Comparison of ENCODE assay signal across 20 cellular contexts in the genomic region with DNA sequence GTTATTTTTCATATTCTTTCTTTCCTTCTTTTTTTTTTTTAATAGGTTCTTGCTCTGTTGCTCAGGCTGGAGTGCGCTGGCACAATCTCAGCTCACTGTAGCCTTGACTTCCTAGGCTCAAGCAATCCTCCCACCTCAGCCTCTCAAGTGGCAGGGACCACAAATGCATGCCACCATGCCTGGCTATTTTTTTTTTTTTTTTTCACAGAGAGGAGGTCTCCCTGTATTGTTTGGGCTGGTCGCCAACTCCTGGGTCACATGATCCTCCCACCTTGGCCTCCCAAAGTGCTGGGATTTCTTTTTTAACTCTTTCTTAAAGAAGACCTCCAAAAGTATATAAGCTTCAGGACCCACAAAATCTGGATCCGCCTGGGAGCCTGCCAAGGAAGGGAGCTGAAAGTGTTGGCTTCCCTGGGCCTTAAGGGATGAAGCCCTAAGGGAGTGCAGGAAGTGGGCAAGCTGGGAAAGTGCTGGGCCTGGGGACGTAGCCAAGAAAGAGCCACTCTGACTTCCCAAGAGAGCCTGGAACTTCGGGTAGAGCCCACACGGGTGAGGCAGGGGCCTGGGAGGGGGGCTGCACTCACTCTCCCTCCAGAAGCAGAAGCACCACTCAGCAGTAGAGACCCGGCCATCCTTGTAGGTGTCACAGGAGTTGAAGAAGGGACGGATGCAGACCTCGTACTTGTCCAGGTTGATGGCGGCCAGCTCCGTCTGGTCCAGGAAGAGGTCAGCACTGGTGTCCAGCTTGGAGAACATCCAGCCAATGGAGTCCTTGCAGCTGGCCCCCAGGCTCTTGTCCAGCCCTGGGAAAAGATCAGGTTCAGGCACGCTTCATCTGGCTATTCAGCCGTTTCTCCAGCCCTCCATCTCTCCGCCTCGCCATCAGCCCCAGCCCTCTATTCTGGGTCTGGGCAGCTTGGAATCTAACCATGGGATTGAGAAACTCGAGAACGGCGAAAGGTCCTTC. TPM values are rescaled to one million over a fixed set of nuclear protein-coding genes. Genes with fewer than 3 reads are reported as not detected.
DNase-seq lines count a peak whose midpoint lies in the region; ATAC-seq and TF ChIP-seq lines count a peak whose summit lies in the region.
"Had no signal": no experiment of that assay in that cellular context is flagged by ENCODE, and none has a peak within 500 bp of the region (broad histone marks: within the 10 kb centered on the region; RNA-seq: fewer than 3 reads in every experiment).

No MANE protein-coding gene starts in this region.

- H3K36me3 Mint-ChIP-seq in activated T-cell treated with anti-CD3 and anti-CD28 coated beads, Interleukin-2, amount 50 U/mL, for 72 hours (ENCODE audit: insufficient read depth in 2 of 2), result peaks cover 20 to 28% of the 10 kb centered on the region in 2 donors

- no peaks in the 10 kb centered on the region for H3K27me3 ChIP-seq in Loucy (ENCODE audit: insufficient read depth, low read length, poor library complexity, severe bottlenecking)
- H3K27me3 ChIP-seq in gastroesophageal sphincter, result no peaks in the 10 kb centered on the region
- H3K27me3 ChIP-seq: ascending aorta, stomach had no signal

- DNase-seq in activated T-cell treated with anti-CD3 and anti-CD28 coated beads, Interleukin-2, amount 50 U/mL, for 72 hours, result no peak
- no peak for DNase-seq in activated T-cell treated with anti-CD3 and anti-CD28 coated beads, Interleukin-2, amount 50 U/mL, for 48 hours
- no peak for DNase-seq in sciatic nerve (ENCODE audit: low spot score)
- no peak for DNase-seq in activated CD4-positive, alpha-beta T cell treated with anti-CD3 and anti-CD28 coated beads, Interleukin-2, amount 50 U/mL, for 48 hours
- DNase-seq: foreskin fibroblast, NCI-H1092 treated with DMSO at 0.1 percent for 48 hours, NCI-H2107, NCI-H526, PC-9, SK-N-SH had no signal

- TF ChIP-seq POLR2A in gastroesophageal sphincter (IDR thresholded peaks at IDR 0.05), result no peak

- intact Hi-C loops in sciatic nerve (cut with DNase I), result no loop called here

- H3K4me3 ChIP-seq in Loucy (ENCODE audit: low read length, poor library complexity, severe bottlenecking), result no peak overlapping the region
- no peak overlapping the region for H3K4me3 ChIP-seq in gastroesophageal sphincter
- H3K4me3 ChIP-seq: A549, ascending aorta, HAP-1, PC-9, stomach had no signal

- peaks cover 34% of the 10 kb centered on the region for H3K4me1 ChIP-seq in Loucy (ENCODE audit: insufficient read depth, low read length, poor library complexity, severe bottlenecking)
- H3K4me1 ChIP-seq in gastroesophageal sphincter, result peaks cover 0 to 19% (median 0%) of the 10 kb centered on the region in 3 donors
- H3K4me1 ChIP-seq: ascending aorta, HAP-1 had no signal

- no peak for TF ChIP-seq EP300 in gastroesophageal sphincter (IDR thresholded peaks at IDR 0.05)

- H3K79me2 ChIP-seq in Loucy (ENCODE audit: insufficient read depth, low read length), result peaks cover 35% of the 10 kb centered on the region

- ATAC-seq in activated T-cell treated with anti-CD3 and anti-CD28 coated beads, Interleukin-2, amount 50 U/mL, for 72 hours (replicated peaks in 1 of 2), result no peak
- ATAC-seq in gastroesophageal sphincter (peak; percentile 63), sciatic nerve (peak; percentile 11), GM18520 (IDR thresholded peaks at IDR 0.05; ENCODE audit: unreplicated experiment) (no peak), HG03432 (IDR thresholded peaks at IDR 0.05; ENCODE audit: unreplicated experiment) (no peak)
- ATAC-seq: A549, left lobe of liver had no signal

- H3K9me3 ChIP-seq in Loucy (ENCODE audit: insufficient read depth, low read depth, low read length) (no peaks in the 10 kb centered on the region), gastroesophageal sphincter (no peaks in the 10 kb centered on the region)
- H3K9me3 ChIP-seq: A549, ascending aorta, HAP-1, SK-N-SH, stomach had no signal

- peak overlapping the region; percentile 87 for H3K9ac ChIP-seq in Loucy (ENCODE audit: low read depth, low read length, poor library complexity, severe bottlenecking)
- H3K9ac ChIP-seq: SK-N-SH had no signal

- no peak for TF ChIP-seq CTCF in Loucy (conservative IDR thresholded peaks at IDR 0.05; ENCODE audit: low read length)
- no peak for TF ChIP-seq CTCF in gastroesophageal sphincter (IDR thresholded peaks at IDR 0.05)

- no peaks in the 10 kb centered on the region for H3K9me2 ChIP-seq in Loucy (replicated peaks; ENCODE audit: low read depth, low read length)
- H3K9me2 ChIP-seq: SK-N-SH had no signal

- peak overlapping the region; percentile 88 for H3K27ac Mint-ChIP-seq in activated T-cell treated with anti-CD3 and anti-CD28 coated beads, Interleukin-2, amount 50 U/mL, for 72 hours

- H4K20me1 ChIP-seq in Loucy (ENCODE audit: insufficient read depth, low read length, poor library complexity, severe bottlenecking), result peaks cover 3% of the 10 kb centered on the region

- H3F3A ChIP-seq in Loucy (ENCODE audit: low read depth), result no peaks in the 10 kb centered on the region

- H3K36me3 ChIP-seq in Loucy (ENCODE audit: insufficient read depth, low read length) (peaks cover 14% of the 10 kb centered on the region; the same call in 1 of the 2 replicates), gastroesophageal sphincter (no peaks in the 10 kb centered on the region)
- H3K36me3 ChIP-seq: ascending aorta, HAP-1 had no signal

- H2AFZ ChIP-seq in Loucy (ENCODE audit: low read length), result no peak overlapping the region
- H2AFZ ChIP-seq: PC-9 had no signal

- WGBS in gastroesophageal sphincter (ENCODE audit: low coverage in 1 of 2), 2 donors, result 75% methylated on average over 8 of the region's 18 CpGs; no CpG with 5 or more reads in 1 of the 2 donors

- H3K9me3 Mint-ChIP-seq in activated T-cell treated with anti-CD3 and anti-CD28 coated beads, Interleukin-2, amount 50 U/mL, for 72 hours, result no peaks in the 10 kb centered on the region

- no peak overlapping the region for H3K4me3 Mint-ChIP-seq in activated T-cell treated with anti-CD3 and anti-CD28 coated beads, Interleukin-2, amount 50 U/mL, for 72 hours

- H3K27me3 Mint-ChIP-seq in activated T-cell treated with anti-CD3 and anti-CD28 coated beads, Interleukin-2, amount 50 U/mL, for 72 hours (ENCODE audit: low read depth), result no peaks in the 10 kb centered on the region

- peak overlapping the region in 1 of 4 donors; percentile 49 for H3K27ac ChIP-seq in gastroesophageal sphincter
- H3K27ac ChIP-seq: ascending aorta, C4-2B, PC-9, stomach had no signal

- no peak overlapping the region for H3K4me2 ChIP-seq in Loucy (ENCODE audit: low read depth, low read length, poor library complexity, severe bottlenecking)
- H3K4me2 ChIP-seq: A549, PC-9, SK-N-SH had no signal

- peaks cover 21% of the 10 kb centered on the region for H3K4me1 Mint-ChIP-seq in activated T-cell treated with anti-CD3 and anti-CD28 coated beads, Interleukin-2, amount 50 U/mL, for 72 hours (ENCODE audit: low read depth)

RNA-seq across cellular contexts. Expression of a gene that starts 21.8 kb away (rescaled TPM):
- total RNA-seq in activated T-cell treated with anti-CD3 and anti-CD28 coated beads, Interleukin-2, amount 50 U/mL, for 72 hours, result 100 to 1,000 TPM; 253 to 291 TPM
- total RNA-seq in gastroesophageal sphincter (1 to 10 TPM; 6.2 to 9.2 (median 7.9) TPM), sciatic nerve (5.3 TPM)

Comparison
In these comparisons a context has a peak if more than half of its experiments do, and no peak if none do; other contexts are left out.
1. ATAC-seq: peak in gastroesophageal sphincter (single experiment) and sciatic nerve (single experiment); none in activated T-cell treated with anti-CD3 and anti-CD28 coated beads, Interleukin-2, amount 50 U/mL, for 72 hours (0 of 2), GM18520 (single experiment) and HG03432 (single experiment).
2. RNA of a gene that starts 21.8 kb away (total RNA-seq): 253 to 291 TPM in activated T-cell treated with anti-CD3 and anti-CD28 coated beads, Interleukin-2, amount 50 U/mL, for 72 hours; 6.2 to 9.2 TPM in gastroesophageal sphincter and 5.3 TPM in sciatic nerve (single experiment); every median in the first group is over 10 times any median in the second.